8 cellular contexts compared by ENCODE assay signal in the genomic region with DNA sequence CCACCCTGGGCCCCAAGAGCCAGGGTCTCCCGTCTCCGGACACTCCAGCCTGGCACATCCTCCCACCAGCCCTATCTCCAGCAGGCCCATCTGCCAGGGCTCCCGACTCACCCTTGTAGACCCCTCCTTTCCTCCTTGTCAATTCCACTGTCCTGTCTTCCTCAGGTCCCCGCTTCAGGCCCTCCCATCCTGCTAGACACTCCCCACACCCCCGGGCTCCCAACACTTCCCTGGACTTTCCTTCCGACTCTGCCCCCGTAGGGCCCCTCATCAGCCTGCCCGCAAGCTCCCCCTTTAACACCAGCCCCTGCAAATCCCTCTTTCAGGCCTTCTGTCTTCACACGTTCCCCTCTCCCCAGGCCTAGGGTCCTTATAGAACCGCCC. TPM values are rescaled to one million over a fixed set of nuclear protein-coding genes. Genes with fewer than 3 reads are reported as not detected.
DNase-seq lines count a peak whose midpoint lies in the region; FAIRE-seq and TF ChIP-seq lines count a peak whose summit lies in the region.
"Had no signal": no experiment of that assay in that cellular context is flagged by ENCODE, and none has a peak within 500 bp of the region (broad histone marks: within the 10 kb centered on the region; RNA-seq: fewer than 3 reads in every experiment).

No MANE protein-coding gene starts in this region.

- H3K36me3 Mint-ChIP-seq in astrocyte (ENCODE audit: low read depth, unreplicated experiment) (peaks cover 2% of the 10 kb centered on the region), neural crest cell (ENCODE audit: low read depth) (peaks cover 4% of the 10 kb centered on the region)

- no peaks in the 10 kb centered on the region for H3K36me3 ChIP-seq in astrocyte (ENCODE audit: insufficient read depth, low read length)

- H3K27me3 Mint-ChIP-seq in astrocyte (ENCODE audit: low read depth, unreplicated experiment) (no peaks in the 10 kb centered on the region), neural crest cell (ENCODE audit: low read depth) (no peaks in the 10 kb centered on the region)

- peaks cover 7% of the 10 kb centered on the region for H3K4me1 ChIP-seq in astrocyte (ENCODE audit: insufficient read depth, low read length)

- peak overlapping the region; percentile 85 for H3K9ac ChIP-seq in astrocyte (ENCODE audit: low read length)

- H3K9me3 Mint-ChIP-seq in astrocyte (ENCODE audit: unreplicated experiment): no peaks in the 10 kb centered on the region
- H3K9me3 Mint-ChIP-seq in neural crest cell: no peaks in the 10 kb centered on the region

- H3K4me1 Mint-ChIP-seq in astrocyte (ENCODE audit: low read depth, unreplicated experiment): no peaks in the 10 kb centered on the region
- peaks cover 13% of the 10 kb centered on the region for H3K4me1 Mint-ChIP-seq in neural crest cell

- H3K27ac ChIP-seq in astrocyte (ENCODE audit: low read depth, low read length): peak overlapping the region; percentile 19

- H4K20me1 ChIP-seq in astrocyte (ENCODE audit: insufficient read depth, low read length): peaks cover 21% of the 10 kb centered on the region

- FAIRE-seq in astrocyte (lab: Jason Lieb, UNC): peak; percentile 34

- H3K4me3 Mint-ChIP-seq in astrocyte (ENCODE audit: unreplicated experiment) (peak overlapping the region; percentile 89), neural crest cell (peak overlapping the region; percentile 92)

- peaks cover 26% of the 10 kb centered on the region for H3K79me2 ChIP-seq in astrocyte (ENCODE audit: insufficient read depth, low read length)

- H3K27me3 ChIP-seq in astrocyte (ENCODE audit: insufficient read depth, low read length): no peaks in the 10 kb centered on the region

- peak overlapping the region; percentile 71 for H3K4me3 ChIP-seq in astrocyte (ENCODE audit: insufficient read depth, low read depth, low read length)

- DNase-seq in GM20000 (ENCODE audit: low spot score) (peak; percentile 25), astrocyte (ENCODE audit: low read depth) (no peak), neural crest cell (ENCODE audit: low read depth, low spot score) (no peak), NCI-H146 treated with DMSO at 0.1 percent for 48 hours (lab: John Stamatoyannopoulos, UW; ENCODE audit: unreplicated experiment) (no peak), islet precursor cell (no peak), iPS-NIHi7 (ENCODE audit: extremely low spot score) (no peak)
- DNase-seq: NCI-H1436; stimulated activated CD4-positive, alpha-beta T cell treated with anti-CD3 and anti-CD28 coated beads, Interleukin-2, amount 100 ng/mL, for 48 hours had no signal

- H2AFZ ChIP-seq in astrocyte (ENCODE audit: low read depth, low read length): no peak overlapping the region

- TF ChIP-seq CTCF in GM20000 (IDR thresholded peaks at IDR 0.05; ENCODE audit: extremely low read depth, missing control alignments): no peak
- TF ChIP-seq CTCF in astrocyte (IDR thresholded peaks at IDR 0.05; ENCODE audit: insufficient read depth, low read depth, low read length): no peak
- no peak for TF ChIP-seq CTCF in neural crest cell (conservative IDR thresholded peaks at IDR 0.05)

- H3K4me2 ChIP-seq in astrocyte (ENCODE audit: low read length): peak overlapping the region; percentile 95

- no peaks in the 10 kb centered on the region for H3K9me3 ChIP-seq in astrocyte (ENCODE audit: insufficient read depth, low read depth, low read length)

- H3K27ac Mint-ChIP-seq in astrocyte (ENCODE audit: unreplicated experiment) (peak overlapping the region; percentile 62), neural crest cell (ENCODE audit: unreplicated experiment) (peak overlapping the region; percentile 57)

RNA-seq across cellular contexts. Expression of gene PRAF2, which starts 1.1 kb away (rescaled TPM):
- 44.4 and 52.8 TPM in 2 replicates for total RNA-seq in astrocyte
- 30.2 and 33.7 TPM in 2 replicates for total RNA-seq in neural crest cell

RNA-seq across cellular contexts. Expression of gene WDR45, which starts 7.0 kb away (rescaled TPM):
- total RNA-seq in astrocyte (54.9 TPM in 2 replicates), neural crest cell (29.0 and 29.6 TPM in 2 replicates)

RNA-seq across cellular contexts. Expression of gene CCDC120, which starts 13.9 kb away (rescaled TPM):
- total RNA-seq in astrocyte (6.3 and 8.2 TPM in 2 replicates), neural crest cell (13.8 and 14.7 TPM in 2 replicates)

RNA-seq across cellular contexts. Expression of gene TFE3, which starts 29.5 kb away (rescaled TPM):
- total RNA-seq in astrocyte (46.5 and 53.4 TPM in 2 replicates), neural crest cell (26.2 TPM in 2 replicates)

RNA-seq across cellular contexts. Expression of gene GPKOW, which starts 50.8 kb away (rescaled TPM):
- total RNA-seq in astrocyte (15.6 and 16.9 TPM in 2 replicates), neural crest cell (17.8 and 20.9 TPM in 2 replicates)
